ENCODE assay signal across 8 cellular contexts in genomic region chr4:90419124-90419711, GRCh38.
A peak's percentile ranks its signal among the peaks of the same experiment; 100 is the strongest.
DNase-seq lines count a peak whose midpoint lies in the region; ATAC-seq, FAIRE-seq and TF ChIP-seq lines count a peak whose summit lies in the region.

No MANE protein-coding gene starts in this region.

- intact Hi-C loops in esophagus muscularis mucosa (cut with DNase I) (no loop called here), psoas muscle (cut with DNase I) (no loop called here)

- TF ChIP-seq CTCF in GM20000 (IDR thresholded peaks at IDR 0.05; ENCODE audit: extremely low read depth, missing control alignments) (peak; percentile 49), OCI-LY3 (IDR thresholded peaks at IDR 0.05; ENCODE audit: low read depth, low read length) (peak; percentile 83), esophagus muscularis mucosa (IDR thresholded peaks at IDR 0.05) (peak; percentile 29 to 48 (median 30)), psoas muscle (IDR thresholded peaks at IDR 0.05) (peak; percentile 55)

- peak; percentile 96 for FAIRE-seq in G401.6 (lab: Jason Lieb, UNC)

- H3K27ac Mint-ChIP-seq in stimulated activated memory B cell treated with anti-CD40 and anti-IgM and Interleukin-4, amounts not matched to agents 10 μg/mL and 1 μg/mL and 100 μg/mL, for 72 hours = no peak overlapping the region
- H3K27ac Mint-ChIP-seq in CD8-positive, alpha-beta memory T cell = no peak overlapping the region

- WGBS in esophagus muscularis mucosa = 0% methylated on average over 2 of the region's 2 CpGs
- 0 to 1% (median 0%) methylated on average over 2 of the region's 2 CpGs for WGBS in psoas muscle, 3 donors

- peak overlapping the region; percentile 69; the same call in 1 of the 2 replicates for H2AFZ ChIP-seq in OCI-LY3 (ENCODE audit: low read depth, low read length)

- ATAC-seq in HG03520 (IDR thresholded peaks at IDR 0.05; ENCODE audit: unreplicated experiment) = peak; percentile 94
- no peak for ATAC-seq in psoas muscle
- ATAC-seq in stimulated activated memory B cell treated with anti-CD40 and anti-IgM and Interleukin-4, amounts not matched to agents 10 μg/mL and 1 μg/mL and 100 μg/mL, for 72 hours = no peak

- POLR2A ChIA-PET in CD8-positive, alpha-beta memory T cell (lab: Charles Lee) = no interaction called here

- no peak for TF ChIP-seq EP300 in esophagus muscularis mucosa (IDR thresholded peaks at IDR 0.05)

- H3K36me3 ChIP-seq in OCI-LY3 (replicated peaks; ENCODE audit: low read depth, low read length) (no peaks in the 10 kb centered on the region), esophagus muscularis mucosa (no peaks in the 10 kb centered on the region), psoas muscle (ENCODE audit: insufficient read depth in 1 of 2, low read depth in 1 of 2) (no peaks in the 10 kb centered on the region)
- H3K36me3 ChIP-seq in CD8-positive, alpha-beta memory T cell (ENCODE audit: insufficient read depth, low read length) = no peaks in the 10 kb centered on the region

- H3K79me2 ChIP-seq in OCI-LY3 (ENCODE audit: low read length) = no peaks in the 10 kb centered on the region

- DNase-seq in GM20000 (ENCODE audit: low spot score) (peak; percentile 46), esophagus muscularis mucosa (ENCODE audit: extremely low spot score) (no peak), psoas muscle (no peak)
- no peak for DNase-seq in CD8-positive, alpha-beta memory T cell

- H3K4me1 ChIP-seq in OCI-LY3 (ENCODE audit: low read length) = no peaks in the 10 kb centered on the region
- H3K4me1 ChIP-seq in esophagus muscularis mucosa = no peaks in the 10 kb centered on the region
- no peaks in the 10 kb centered on the region for H3K4me1 ChIP-seq in psoas muscle
- H3K4me1 ChIP-seq in CD8-positive, alpha-beta memory T cell (ENCODE audit: insufficient read depth, low read length) = no peaks in the 10 kb centered on the region

- H3K4me3 Mint-ChIP-seq in stimulated activated memory B cell treated with anti-CD40 and anti-IgM and Interleukin-4, amounts not matched to agents 10 μg/mL and 1 μg/mL and 100 μg/mL, for 72 hours = no peak overlapping the region
- no peak overlapping the region for H3K4me3 Mint-ChIP-seq in CD8-positive, alpha-beta memory T cell

- no peak for TF ChIP-seq POLR2A in esophagus muscularis mucosa (IDR thresholded peaks at IDR 0.05; ENCODE audit: low read depth)

- H3K4me2 ChIP-seq in OCI-LY3 (ENCODE audit: low read length) = no peak overlapping the region

- H3K36me3 Mint-ChIP-seq in stimulated activated memory B cell treated with anti-CD40 and anti-IgM and Interleukin-4, amounts not matched to agents 10 μg/mL and 1 μg/mL and 100 μg/mL, for 72 hours = peaks cover 17% of the 10 kb centered on the region
- H3K36me3 Mint-ChIP-seq in CD8-positive, alpha-beta memory T cell = no peaks in the 10 kb centered on the region

- H3K27me3 Mint-ChIP-seq in stimulated activated memory B cell treated with anti-CD40 and anti-IgM and Interleukin-4, amounts not matched to agents 10 μg/mL and 1 μg/mL and 100 μg/mL, for 72 hours = no peaks in the 10 kb centered on the region
- no peaks in the 10 kb centered on the region for H3K27me3 Mint-ChIP-seq in CD8-positive, alpha-beta memory T cell

- no peak overlapping the region for H3K27ac ChIP-seq in OCI-LY3 (ENCODE audit: low read length)
- H3K27ac ChIP-seq in esophagus muscularis mucosa (replicated peaks in 1 of 4) = no peak overlapping the region
- H3K27ac ChIP-seq in psoas muscle = no peak overlapping the region
- H3K27ac ChIP-seq in CD8-positive, alpha-beta memory T cell (ENCODE audit: low read depth, low read length) = no peak overlapping the region

- no peak overlapping the region for H3K9ac ChIP-seq in OCI-LY3 (ENCODE audit: low read length)

- H3K9me3 ChIP-seq in OCI-LY3 (ENCODE audit: insufficient read depth, low read length) (no peaks in the 10 kb centered on the region), esophagus muscularis mucosa (no peaks in the 10 kb centered on the region), psoas muscle (no peaks in the 10 kb centered on the region)
- H3K9me3 ChIP-seq in CD8-positive, alpha-beta memory T cell (ENCODE audit: low read length) = no peaks in the 10 kb centered on the region

- no peaks in the 10 kb centered on the region for H4K20me1 ChIP-seq in OCI-LY3 (ENCODE audit: insufficient read depth, low read length)

- H3K27me3 ChIP-seq in OCI-LY3 (ENCODE audit: low read depth, low read length) (no peaks in the 10 kb centered on the region), esophagus muscularis mucosa (no peaks in the 10 kb centered on the region), psoas muscle (ENCODE audit: insufficient read depth in 3 of 3, low read length in 2 of 3) (no peaks in the 10 kb centered on the region)
- no peaks in the 10 kb centered on the region for H3K27me3 ChIP-seq in CD8-positive, alpha-beta memory T cell (ENCODE audit: insufficient read depth, low read length, poor library complexity, severe bottlenecking)

- H3K9me3 Mint-ChIP-seq in stimulated activated memory B cell treated with anti-CD40 and anti-IgM and Interleukin-4, amounts not matched to agents 10 μg/mL and 1 μg/mL and 100 μg/mL, for 72 hours = no peaks in the 10 kb centered on the region
- peaks cover 0 to 7% (median 1%) of the 10 kb centered on the region in 5 donors for H3K9me3 Mint-ChIP-seq in CD8-positive, alpha-beta memory T cell

- H3K4me3 ChIP-seq in OCI-LY3 (ENCODE audit: low read length) = no peak overlapping the region
- H3K4me3 ChIP-seq in esophagus muscularis mucosa = no peak overlapping the region
- H3K4me3 ChIP-seq in psoas muscle = no peak overlapping the region
- H3K4me3 ChIP-seq in CD8-positive, alpha-beta memory T cell (ENCODE audit: low read length) = no peak overlapping the region

- CTCF ChIA-PET in CD8-positive, alpha-beta memory T cell (lab: Charles Lee) = no interaction called here

- H3K4me1 Mint-ChIP-seq in stimulated activated memory B cell treated with anti-CD40 and anti-IgM and Interleukin-4, amounts not matched to agents 10 μg/mL and 1 μg/mL and 100 μg/mL, for 72 hours = no peaks in the 10 kb centered on the region
- H3K4me1 Mint-ChIP-seq in CD8-positive, alpha-beta memory T cell = no peaks in the 10 kb centered on the region

Comparison
In these comparisons a context has a peak if more than half of its experiments do, and no peak if none do; other contexts are left out.
1. CTCF ChIP-seq: peak in every context shown above with its lines; median percentile 83 in OCI-LY3; 55 in psoas muscle; 49 in GM20000; 30 in esophagus muscularis mucosa.